22 cellular contexts compared by ENCODE assay signal in genomic region chr1:170261669-170262068, GRCh38.
DNase-seq lines count a peak whose midpoint lies in the region; ATAC-seq and TF ChIP-seq lines count a peak whose summit lies in the region.
"Had no signal": no experiment of that assay in that cellular context is flagged by ENCODE, and none has a peak within 500 bp of the region (broad histone marks: within the 10 kb centered on the region; RNA-seq: fewer than 3 reads in every experiment).

No MANE protein-coding gene starts in this region.

- no peaks in the 10 kb centered on the region for H3K9me2 ChIP-seq in GM23248 (ENCODE audit: insufficient read depth)

- intact Hi-C loops in cardiac septum (cut with DNase I) = no loop called here

- H3K4me2 ChIP-seq in GM23248 (ENCODE audit: unreplicated experiment) = peak overlapping the region; percentile 6
- H3K4me2 ChIP-seq: A549 had no signal

- H3K27ac ChIP-seq in GM23248 (no peak overlapping the region), substantia nigra (ENCODE audit: low read depth, low read length, poor library complexity, severe bottlenecking) (no peak overlapping the region)
- H3K27ac ChIP-seq: A549 had no signal

- DNase-seq in AG08395 (ENCODE audit: low spot score) (peak; percentile 70), GM23248 (peak; percentile 57), adipocyte (ENCODE audit: low read depth) (peak; percentile 27), hepatic stellate cell (ENCODE audit: low spot score) (peak; percentile 8), substantia nigra (lab: John Stamatoyannopoulos, UW) (no peak), GM13976 (ENCODE audit: low spot score) (no peak), cardiac septum (ENCODE audit: low spot score) (no peak)
- DNase-seq: activated CD4-positive, alpha-beta T cell treated with anti-CD3 and anti-CD28 coated beads, Interleukin-2, amount 50 U/mL, for 1 hour; activated gamma-delta T cell treated with Interleukin-2 at 50 U/mL for 16 hours; amniotic stem cell; CD8-positive, alpha-beta T cell; DND-41; effector memory CD4-positive, alpha-beta T cell; Kasumi-1; naive thymus-derived CD4-positive, alpha-beta T cell; NCI-H748 treated with DMSO at 0.1 percent for 48 hours; posterior cingulate gyrus; SHP77 treated with DMSO at 0.1 percent for 48 hours; stimulated activated CD4-positive, alpha-beta T cell treated with anti-CD3 and anti-CD28 coated beads, Interleukin-4, amount 100 ng/mL, for 4 hours had no signal

- no peaks in the 10 kb centered on the region for H4K20me1 ChIP-seq in GM23248 (ENCODE audit: insufficient read depth)

- peak overlapping the region; percentile 37; the same call in 1 of the 2 replicates for H2AFZ ChIP-seq in GM23248

- H3K9me3 ChIP-seq in GM23248 (ENCODE audit: low read depth) (no peaks in the 10 kb centered on the region), adipocyte (ENCODE audit: control insufficient read depth, low read length) (no peaks in the 10 kb centered on the region)
- H3K9me3 ChIP-seq: A549 had no signal

- H3K9ac ChIP-seq in GM23248 = no peak overlapping the region
- H3K9ac ChIP-seq in adipocyte (ENCODE audit: low read length) = no peak overlapping the region

- TF ChIP-seq CTCF in GM13976 (IDR thresholded peaks at IDR 0.05; ENCODE audit: borderline replicate concordance, control extremely low read depth, extremely low read depth, insufficient read depth, missing control alignments) = no peak

- no peaks in the 10 kb centered on the region for H3K79me2 ChIP-seq in GM23248 (ENCODE audit: insufficient read depth)

- in situ Hi-C loops in GM23248 (cut with MboI) (no loop called here), GM13976 (cut with MboI; ENCODE audit: low sequenced_read_pairs, unreplicated experiment) (no loop called here)

- H3F3A ChIP-seq in GM23248 (ENCODE audit: insufficient read depth) = peaks cover 10% of the 10 kb centered on the region; the same call in 1 of the 2 replicates

- no peak overlapping the region for H3K4me3 ChIP-seq in GM23248
- H3K4me3 ChIP-seq in adipocyte (ENCODE audit: low read length) = peak overlapping the region; percentile 13
- H3K4me3 ChIP-seq: A549, skin epidermis had no signal

- H3K36me3 ChIP-seq in GM23248 (ENCODE audit: low read depth) (no peaks in the 10 kb centered on the region), adipocyte (ENCODE audit: control insufficient read depth, insufficient read depth, low read length, severe bottlenecking) (no peaks in the 10 kb centered on the region)

- peaks cover 16% of the 10 kb centered on the region for H3K4me1 ChIP-seq in GM23248 (ENCODE audit: insufficient read depth)
- peaks cover 14% of the 10 kb centered on the region for H3K4me1 ChIP-seq in adipocyte (ENCODE audit: control insufficient read depth, insufficient read depth, low read length)
- H3K4me1 ChIP-seq: A549 had no signal

- 9% methylated on average over 5 of the region's 5 CpGs for WGBS in GM23248 (ENCODE audit: low coverage in 1 of 2, low lambda C conversion rate in 2 of 2, missing lambda C conversion rate in 2 of 2), 2 experiments

- ATAC-seq in GM18858 (IDR thresholded peaks at IDR 0.05; ENCODE audit: unreplicated experiment) = no peak
- ATAC-seq: A549; CD8-positive, alpha-beta T cell; naive thymus-derived CD4-positive, alpha-beta T cell had no signal

- H3K27me3 ChIP-seq in GM23248 (replicated peaks; ENCODE audit: insufficient read depth) = no peaks in the 10 kb centered on the region
- no peaks in the 10 kb centered on the region for H3K27me3 ChIP-seq in adipocyte (replicated peaks; ENCODE audit: control insufficient read depth, insufficient read depth, low read length)

Comparison
In these comparisons a context has a peak if more than half of its experiments do, and no peak if none do; other contexts are left out.
1. DNase-seq: peak in AG08395 (single experiment), GM23248 (single experiment), adipocyte (single experiment) and hepatic stellate cell (single experiment); none in substantia nigra (0 of 49), GM13976 (single experiment) and cardiac septum (single experiment).